In the genomic region with DNA sequence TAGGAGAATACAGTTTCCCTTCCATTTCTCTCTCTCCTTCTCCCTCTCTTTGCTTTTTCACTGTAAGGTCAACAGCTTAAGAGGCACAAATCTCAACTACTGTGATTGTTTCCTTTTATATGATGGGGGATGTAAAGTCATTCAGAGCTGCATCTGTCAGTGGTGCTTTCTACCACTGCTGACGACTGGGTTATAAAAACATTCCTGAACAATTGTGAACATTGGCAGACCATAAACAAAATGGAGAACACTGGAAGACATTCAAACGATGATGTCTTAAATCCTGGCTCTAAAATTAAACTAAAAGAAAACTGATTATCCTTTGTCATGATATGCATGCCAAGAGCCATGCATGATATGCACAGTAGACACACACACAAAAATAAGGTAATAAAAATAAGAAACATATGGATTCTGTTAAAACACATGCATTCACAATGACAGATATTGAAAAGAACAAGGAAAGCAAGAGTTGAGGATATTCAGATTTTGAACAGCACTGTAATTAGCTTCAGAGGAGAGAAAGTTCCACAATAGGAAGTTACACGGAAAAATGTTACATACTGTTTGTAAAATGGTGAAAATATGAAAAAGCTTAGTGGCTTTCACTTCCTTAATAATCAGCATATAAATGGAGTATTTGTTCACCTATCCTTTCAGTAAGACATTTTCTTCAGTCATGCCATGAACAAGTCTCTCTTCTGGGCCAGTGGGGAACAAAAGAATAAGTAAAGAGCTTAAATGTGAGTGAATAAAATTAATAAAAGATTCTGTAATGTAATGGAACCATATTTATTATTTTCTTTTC, we compare ENCODE assay signal across 15 cellular contexts.
A peak's percentile ranks its signal among the peaks of the same experiment; 100 is the strongest.
DNase-seq lines count a peak whose midpoint lies in the region; ATAC-seq and TF ChIP-seq lines count a peak whose summit lies in the region.
"Had no signal": no experiment of that assay in that cellular context is flagged by ENCODE, and none has a peak within 500 bp of the region (broad histone marks: within the 10 kb centered on the region; RNA-seq: fewer than 3 reads in every experiment).

No MANE protein-coding gene starts in this region.

- H3K27me3 Mint-ChIP-seq in neural crest cell (ENCODE audit: low read depth): no peaks in the 10 kb centered on the region

- H2BK15ac ChIP-seq in neuronal stem cell (ENCODE audit: low read length): no peak overlapping the region

- H3K4me3 Mint-ChIP-seq in neural crest cell: no peak overlapping the region
- H3K4me3 Mint-ChIP-seq: activated naive CD4-positive, alpha-beta T cell treated with anti-CD3 and anti-CD28 coated beads, Interleukin-2, amount 10 ng/mL, durations not matched to agents 7 days and 5 days; CD8-positive, alpha-beta T cell had no signal

- H2AK5ac ChIP-seq in neuronal stem cell (ENCODE audit: low read depth, low read length): no peak overlapping the region

- H3K27ac ChIP-seq in neuronal stem cell (replicated peaks; ENCODE audit: low read length): no peak overlapping the region
- H3K27ac ChIP-seq: right lobe of liver had no signal

- H3K4me1 ChIP-seq in neuronal stem cell (ENCODE audit: control insufficient read depth in 2 of 2, insufficient read depth in 1 of 2, low read depth in 1 of 2, low read length in 2 of 2): no peaks in the 10 kb centered on the region

- H3K9ac ChIP-seq in neuronal stem cell (ENCODE audit: low read depth, low read length, poor library complexity): no peak overlapping the region

- H2BK5ac ChIP-seq in neuronal stem cell (ENCODE audit: low read length): no peak overlapping the region

- no peaks in the 10 kb centered on the region for H3K9me3 ChIP-seq in neuronal stem cell (replicated peaks in 1 of 2; ENCODE audit: control insufficient read depth in 2 of 2, insufficient read depth in 1 of 2, low read depth in 1 of 2, low read length in 2 of 2)
- H3K9me3 ChIP-seq: right lobe of liver had no signal

- H4K8ac ChIP-seq in neuronal stem cell (ENCODE audit: low read depth, low read length): no peak overlapping the region

- H2BK12ac ChIP-seq in neuronal stem cell (ENCODE audit: low read length): no peak overlapping the region

- H2AFZ ChIP-seq in neuronal stem cell (ENCODE audit: low read length): no peak overlapping the region

- no peak overlapping the region for H3K4me2 ChIP-seq in neuronal stem cell (ENCODE audit: insufficient read depth, low read length, poor library complexity, severe bottlenecking)

- H3K9me3 Mint-ChIP-seq in neural crest cell: no peaks in the 10 kb centered on the region
- H3K9me3 Mint-ChIP-seq: activated naive CD4-positive, alpha-beta T cell treated with anti-CD3 and anti-CD28 coated beads, Interleukin-2, amount 10 ng/mL, durations not matched to agents 7 days and 5 days; CD8-positive, alpha-beta T cell had no signal

- no peak overlapping the region for H2BK120ac ChIP-seq in neuronal stem cell (ENCODE audit: low read depth, low read length)

- no peak overlapping the region for H4K91ac ChIP-seq in neuronal stem cell (ENCODE audit: low read depth, low read length, poor library complexity)

- no peak overlapping the region for H3K14ac ChIP-seq in neuronal stem cell (ENCODE audit: low read length)

- no peak overlapping the region for H3K4ac ChIP-seq in neuronal stem cell (ENCODE audit: low read length)

- H3K27me3 ChIP-seq in neuronal stem cell (ENCODE audit: control insufficient read depth in 3 of 3, insufficient read depth in 3 of 3, low read depth in 1 of 3, low read length in 3 of 3): no peaks in the 10 kb centered on the region
- H3K27me3 ChIP-seq: right lobe of liver had no signal

- no peaks in the 10 kb centered on the region for H3K79me1 ChIP-seq in neuronal stem cell (ENCODE audit: low read depth, low read length)

- H3K27ac Mint-ChIP-seq in neural crest cell (ENCODE audit: unreplicated experiment): peak overlapping the region; percentile 30
- H3K27ac Mint-ChIP-seq: activated naive CD4-positive, alpha-beta T cell treated with anti-CD3 and anti-CD28 coated beads, Interleukin-2, amount 10 ng/mL, durations not matched to agents 7 days and 5 days; CD8-positive, alpha-beta T cell had no signal

- no peak for TF ChIP-seq POLR2A in GM18505 (IDR thresholded peaks at IDR 0.05; ENCODE audit: borderline replicate concordance, extremely low read depth, insufficient read depth, insufficient read length)

- H3K4me3 ChIP-seq in neuronal stem cell (ENCODE audit: low read length in 2 of 2): no peak overlapping the region
- H3K4me3 ChIP-seq: right lobe of liver had no signal

- H3K4me1 Mint-ChIP-seq in neural crest cell: peaks cover 10% of the 10 kb centered on the region

- no peaks in the 10 kb centered on the region for H3K36me3 ChIP-seq in neuronal stem cell (replicated peaks in 1 of 2; ENCODE audit: control insufficient read depth in 2 of 2, insufficient read depth in 2 of 2, low read length in 2 of 2)
- H3K36me3 ChIP-seq: right lobe of liver had no signal

- no peak overlapping the region for H3K23ac ChIP-seq in neuronal stem cell (ENCODE audit: low read depth, low read length, poor library complexity)

- no CpG with 5 or more reads among the region's 3 CpGs for WGBS in neuronal stem cell (ENCODE audit: extremely low coverage in 2 of 2, insufficient read length in 2 of 2, insufficient replicate concordance in 1 of 2), 2 donors

- no peak for ATAC-seq in GM18505 (IDR thresholded peaks at IDR 0.05; ENCODE audit: unreplicated experiment)
- ATAC-seq in HG03432 (IDR thresholded peaks at IDR 0.05; ENCODE audit: unreplicated experiment): no peak
- ATAC-seq: CD8-positive, alpha-beta T cell; esophagus mucosa had no signal

- peak; percentile 20 for DNase-seq in EL
- DNase-seq in NCI-H2227 treated with DMSO at 0.1 percent for 48 hours (lab: John Stamatoyannopoulos, UW): peak; percentile 6
- DNase-seq in dedifferentiated amniotic fluid mesenchymal stem cell (ENCODE audit: extremely low spot score): peak; percentile 70
- DNase-seq in neural crest cell (ENCODE audit: low read depth, low spot score): no peak
- no peak for DNase-seq in neuronal stem cell (ENCODE audit: low spot score)
- no peak for DNase-seq in NCI-H146 (lab: John Stamatoyannopoulos, UW)
- DNase-seq: activated naive CD4-positive, alpha-beta T cell treated with anti-CD3 and anti-CD28 coated beads, Interleukin-2, amount 10 ng/mL, durations not matched to agents 7 days and 5 days; CD8-positive, alpha-beta T cell; NCI-H510A; SIG-M5; substantia nigra had no signal

- TF ChIP-seq CTCF in neural crest cell (conservative IDR thresholded peaks at IDR 0.05): no peak

- no peaks in the 10 kb centered on the region for H3K36me3 Mint-ChIP-seq in neural crest cell (ENCODE audit: low read depth)
- H3K36me3 Mint-ChIP-seq: CD8-positive, alpha-beta T cell had no signal

- H3K18ac ChIP-seq in neuronal stem cell (ENCODE audit: low read length): no peak overlapping the region

Comparison
In these comparisons a context has a peak if more than half of its experiments do, and no peak if none do; other contexts are left out.
1. DNase-seq: peak in EL (single experiment), NCI-H2227 treated with DMSO at 0.1 percent for 48 hours (single experiment) and dedifferentiated amniotic fluid mesenchymal stem cell (single experiment); none in neural crest cell (single experiment), neuronal stem cell (single experiment) and NCI-H146 (single experiment).